In the genomic region with DNA sequence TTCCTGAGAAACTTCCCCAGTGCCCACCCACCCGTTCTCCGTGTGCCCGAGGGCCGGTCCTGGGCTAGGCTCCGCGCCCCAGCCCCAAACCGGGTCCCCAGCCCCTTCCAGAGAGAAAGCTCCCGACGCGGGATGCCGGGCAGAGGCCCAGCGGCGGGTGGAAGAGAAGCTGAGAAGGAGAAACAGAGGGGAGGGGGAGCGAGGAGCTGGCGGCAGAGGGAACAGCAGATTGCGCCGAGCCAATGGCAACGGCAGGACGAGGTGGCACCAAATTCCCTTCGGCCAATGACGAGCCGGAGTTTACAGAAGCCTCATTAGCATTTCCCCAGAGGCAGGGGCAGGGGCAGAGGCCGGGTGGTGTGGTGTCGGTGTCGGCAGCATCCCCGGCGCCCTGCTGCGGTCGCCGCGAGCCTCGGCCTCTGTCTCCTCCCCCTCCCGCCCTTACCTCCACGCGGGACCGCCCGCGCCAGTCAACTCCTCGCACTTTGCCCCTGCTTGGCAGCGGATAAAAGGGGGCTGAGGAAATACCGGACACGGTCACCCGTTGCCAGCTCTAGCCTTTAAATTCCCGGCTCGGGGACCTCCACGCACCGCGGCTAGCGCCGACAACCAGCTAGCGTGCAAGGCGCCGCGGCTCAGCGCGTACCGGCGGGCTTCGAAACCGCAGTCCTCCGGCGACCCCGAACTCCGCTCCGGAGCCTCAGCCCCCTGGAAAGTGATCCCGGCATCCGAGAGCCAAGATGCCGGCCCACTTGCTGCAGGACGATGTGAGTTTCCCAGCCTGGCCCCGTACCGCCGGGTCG, we compare ENCODE assay signal across 8 cellular contexts. TPM values are rescaled to one million over a fixed set of nuclear protein-coding genes. Genes with fewer than 3 reads are reported as not detected.
DNase-seq lines count a peak whose midpoint lies in the region; ATAC-seq, FAIRE-seq and TF ChIP-seq lines count a peak whose summit lies in the region.

Gene SCD (plus strand): TSS at position 469 of the 803 bp plus-strand sequence. CDS start 272 bp downstream, at position 741.

- H3K27me3 ChIP-seq in right cardiac atrium (ENCODE audit: control insufficient read depth, insufficient read depth), result no peaks in the 10 kb centered on the region

- peaks cover 9% of the 10 kb centered on the region for H3K4me1 ChIP-seq in right cardiac atrium (ENCODE audit: control insufficient read depth, insufficient read depth, low read length)

- peak within 1 kb of the TSS; percentile 51 for H3K4me3 ChIP-seq in right cardiac atrium (ENCODE audit: low read length)

- WGBS in right cardiac atrium, result under 1% methylated on average over 73 of the region's 73 CpGs

- DNase-seq in NCI-H187 treated with DMSO at 0.1 percent for 48 hours (lab: John Stamatoyannopoulos, UW), result peak; percentile 75
- peak; percentile 87 to 91 (median 91) for DNase-seq in right cardiac atrium
- DNase-seq in pulmonary artery endothelial cell (ENCODE audit: low read depth, low spot score), result peak; percentile 75
- DNase-seq in urothelium cell line (ENCODE audit: low spot score), result peak; percentile 95

- TF ChIP-seq POLR2A in GM18505 (IDR thresholded peaks at IDR 0.05; ENCODE audit: borderline replicate concordance, extremely low read depth, insufficient read depth, insufficient read length), result peak; percentile 79

- intact Hi-C loops in T-helper 2 cell treated with Interferon-gamma antibody and Interleukin-4, amounts not matched to agents 100 ng/mL and 5 ng/mL, for 36 hours (cut with micrococcal nuclease), result loop anchor here (1.0 to 5.0 kb wide), 5 partner anchors 26 to 164 kb away; partner anchors contain the start of gene BLOC1S2
- intact Hi-C loops in right cardiac atrium (cut with DNase I), result loop anchor here in 2 of 4 donors (10.0 kb wide), 2 partner anchors 168 to 178 kb away; partner anchors contain the start of genes NDUFB8 (in 1 of the 2) and SEC31B (in 1 of the 2)

- peak; percentile 13 for FAIRE-seq in urothelium cell line (lab: Jason Lieb, UNC)

- H3K27ac ChIP-seq in angular gyrus (ENCODE audit: low read depth, low read length) (peak within 1 kb of the TSS; percentile 75), right cardiac atrium (ENCODE audit: low read length) (no peak within 1 kb of the TSS)

- H3K9me3 ChIP-seq in right cardiac atrium (ENCODE audit: control insufficient read depth, low read length), result no peaks in the 10 kb centered on the region

- ATAC-seq in GM18505 (IDR thresholded peaks at IDR 0.05; ENCODE audit: unreplicated experiment), result peak; percentile 81
- peak; percentile 94 for ATAC-seq in HG02970 (IDR thresholded peaks at IDR 0.05; ENCODE audit: low FRiP score, unreplicated experiment)
- ATAC-seq in right cardiac atrium, result peak; percentile 88 to 93

RNA-seq across cellular contexts. Expression of gene SCD, which starts in this region (rescaled TPM):
- 144 TPM in 2 replicates for total RNA-seq in T-helper 2 cell treated with Interferon-gamma antibody and Interleukin-4, amounts not matched to agents 100 ng/mL and 5 ng/mL, for 36 hours
- total RNA-seq in right cardiac atrium, result 10 to 100 TPM; 12.2 to 45.4 (median 23.4) TPM
- polyA plus RNA-seq in right cardiac atrium, result 116 TPM
- 122 and 157 TPM in 2 replicates for total RNA-seq in pulmonary artery endothelial cell
